In genomic region chr1:9317072-9317471, GRCh38 we compare ENCODE assay signal across 16 cellular contexts. TPM values are rescaled to one million over a fixed set of nuclear protein-coding genes. Genes with fewer than 3 reads are reported as not detected.
DNase-seq lines count a peak whose midpoint lies in the region; ATAC-seq, FAIRE-seq and TF ChIP-seq lines count a peak whose summit lies in the region.
"Had no signal": no experiment of that assay in that cellular context is flagged by ENCODE, and none has a peak within 500 bp of the region (broad histone marks: within the 10 kb centered on the region; RNA-seq: fewer than 3 reads in every experiment).

No MANE protein-coding gene starts in this region.

- H2AFZ ChIP-seq in OCI-LY7 (ENCODE audit: low read length) (no peak overlapping the region), endothelial cell of umbilical vein (ENCODE audit: low read depth, low read length) (no peak overlapping the region)

- no peaks in the 10 kb centered on the region for H3K79me2 ChIP-seq in OCI-LY7 (ENCODE audit: insufficient read depth, low read depth, low read length)
- H3K79me2 ChIP-seq in endothelial cell of umbilical vein (ENCODE audit: control insufficient read depth, insufficient read depth, low read length): peaks cover 94% of the 10 kb centered on the region

- H3K27ac Mint-ChIP-seq in T-helper 1 cell treated with Interleukin-12 subunit alpha and Interleukin-12 subunit beta and Interleukin-4 antibody, amounts not matched to agents 30 μg/mL and 1 μg/mL, for 36 hours: peak overlapping the region; percentile 86
- H3K27ac Mint-ChIP-seq in naive thymus-derived CD8-positive, alpha-beta T cell: peak overlapping the region in 4 of 10 donors; percentile 34 to 57 (median 48)
- H3K27ac Mint-ChIP-seq: activated naive CD4-positive, alpha-beta T cell treated with anti-CD3 and anti-CD28 coated beads, Interleukin-2, amount 50 U/mL, for 24 hours; CD14-positive monocyte had no signal

- H3K4me1 ChIP-seq in OCI-LY7 (ENCODE audit: insufficient read depth, low read length, poor library complexity, severe bottlenecking): peaks cover 50% of the 10 kb centered on the region
- H3K4me1 ChIP-seq in endothelial cell of umbilical vein (ENCODE audit: control insufficient read depth, extremely low read depth, insufficient read depth, low read length): peaks cover 18% of the 10 kb centered on the region
- peaks cover 13 to 19% of the 10 kb centered on the region in 2 donors for H3K4me1 ChIP-seq in small intestine (ENCODE audit: control insufficient read depth in 2 of 2, insufficient read depth in 1 of 2, low read depth in 1 of 2, low read length in 1 of 2)

- H3K4me3 ChIP-seq in OCI-LY7 (ENCODE audit: low read depth, low read length, poor library complexity, severe bottlenecking) (no peak overlapping the region), endothelial cell of umbilical vein (replicated peaks in 1 of 3; ENCODE audit: insufficient read depth in 1 of 3, low read depth in 1 of 3, low read length in 3 of 3) (no peak overlapping the region), small intestine (ENCODE audit: low read depth in 1 of 2, low read length in 2 of 2) (no peak overlapping the region)

- POLR2A ChIA-PET in OCI-LY7 (lab: Charles Lee) (interaction anchor here (0.7 kb wide), 1 partner anchor 224 kb away, joined by 3 read pairs; no protein-coding TSS in a partner anchor), endothelial cell of umbilical vein (lab: Charles Lee) (no interaction called here)
- POLR2A ChIA-PET in naive thymus-derived CD8-positive, alpha-beta T cell (lab: Charles Lee): no interaction called here

- TF ChIP-seq CTCF in OCI-LY7 (conservative IDR thresholded peaks at IDR 0.05; ENCODE audit: low read length) (no peak), endothelial cell of umbilical vein (IDR thresholded peaks at IDR 0.05; ENCODE audit: extremely low read depth in 1 of 2, insufficient read depth in 1 of 2, low read depth in 1 of 2, low read length in 2 of 2) (no peak)

- H4K20me1 ChIP-seq in OCI-LY7 (ENCODE audit: insufficient read depth, low read length) (no peaks in the 10 kb centered on the region), endothelial cell of umbilical vein (replicated peaks; ENCODE audit: control insufficient read depth, extremely low read depth, insufficient read depth, low read length) (peaks cover 4% of the 10 kb centered on the region)

- 85 to 89% (median 86%) methylated on average over 7 of the region's 7 CpGs for WGBS in small intestine, 3 donors

- intact Hi-C loops in OCI-LY7 (cut with micrococcal nuclease; ENCODE audit: unreplicated experiment) (no loop called here), endothelial cell of umbilical vein (cut with micrococcal nuclease) (loop anchor here (1.0 kb wide), 2 partner anchors 23 to 83 kb away; no protein-coding TSS in a partner anchor)

- H3K4me3 Mint-ChIP-seq in T-helper 1 cell treated with Interleukin-12 subunit alpha and Interleukin-12 subunit beta and Interleukin-4 antibody, amounts not matched to agents 30 μg/mL and 1 μg/mL, for 36 hours: peak overlapping the region; percentile 35
- peak overlapping the region in 4 of 10 donors; percentile 68 to 79 (median 70) for H3K4me3 Mint-ChIP-seq in naive thymus-derived CD8-positive, alpha-beta T cell
- H3K4me3 Mint-ChIP-seq: activated naive CD4-positive, alpha-beta T cell treated with anti-CD3 and anti-CD28 coated beads, Interleukin-2, amount 50 U/mL, for 24 hours; stimulated activated memory B cell treated with anti-CD40 and anti-IgM and Interleukin-4, amounts not matched to agents 10 μg/mL and 1 μg/mL and 100 μg/mL, for 72 hours had no signal

- no peaks in the 10 kb centered on the region for H3K9me3 Mint-ChIP-seq in T-helper 1 cell treated with Interleukin-12 subunit alpha and Interleukin-12 subunit beta and Interleukin-4 antibody, amounts not matched to agents 30 μg/mL and 1 μg/mL, for 36 hours
- no peaks in the 10 kb centered on the region for H3K9me3 Mint-ChIP-seq in naive thymus-derived CD8-positive, alpha-beta T cell
- H3K9me3 Mint-ChIP-seq: activated naive CD4-positive, alpha-beta T cell treated with anti-CD3 and anti-CD28 coated beads, Interleukin-2, amount 50 U/mL, for 24 hours; CD14-positive monocyte; stimulated activated memory B cell treated with anti-CD40 and anti-IgM and Interleukin-4, amounts not matched to agents 10 μg/mL and 1 μg/mL and 100 μg/mL, for 72 hours had no signal

- no peaks in the 10 kb centered on the region for H3K27me3 Mint-ChIP-seq in T-helper 1 cell treated with Interleukin-12 subunit alpha and Interleukin-12 subunit beta and Interleukin-4 antibody, amounts not matched to agents 30 μg/mL and 1 μg/mL, for 36 hours (ENCODE audit: low read depth)
- H3K27me3 Mint-ChIP-seq in naive thymus-derived CD8-positive, alpha-beta T cell: no peaks in the 10 kb centered on the region
- H3K27me3 Mint-ChIP-seq: activated naive CD4-positive, alpha-beta T cell treated with anti-CD3 and anti-CD28 coated beads, Interleukin-2, amount 50 U/mL, for 24 hours; stimulated activated memory B cell treated with anti-CD40 and anti-IgM and Interleukin-4, amounts not matched to agents 10 μg/mL and 1 μg/mL and 100 μg/mL, for 72 hours had no signal

- H3K9ac ChIP-seq in endothelial cell of umbilical vein (replicated peaks; ENCODE audit: extremely low read depth, insufficient read depth, low read length): peak overlapping the region; percentile 4

- no peak for DNase-seq in T-helper 1 cell
- no peak for DNase-seq in OCI-LY7 (ENCODE audit: low spot score)
- DNase-seq in endothelial cell of umbilical vein (ENCODE audit: low read depth, low spot score): no peak
- DNase-seq in small intestine: no peak
- DNase-seq in iPS-NIHi11 (ENCODE audit: low spot score): no peak
- no peak for DNase-seq in naive thymus-derived CD8-positive, alpha-beta T cell
- DNase-seq: central memory CD4-positive, alpha-beta T cell had no signal

- H3K27me3 ChIP-seq in endothelial cell of umbilical vein (ENCODE audit: control insufficient read depth in 2 of 2, insufficient read depth in 2 of 2, low read length in 2 of 2) (no peaks in the 10 kb centered on the region), small intestine (ENCODE audit: control insufficient read depth in 2 of 2, insufficient read depth in 2 of 2, low read length in 2 of 2) (no peaks in the 10 kb centered on the region)

- no peak for ATAC-seq in HG03460 (IDR thresholded peaks at IDR 0.05; ENCODE audit: unreplicated experiment)
- no peak for ATAC-seq in naive thymus-derived CD8-positive, alpha-beta T cell
- ATAC-seq: stimulated activated memory B cell treated with anti-CD40 and anti-IgM and Interleukin-4, amounts not matched to agents 10 μg/mL and 1 μg/mL and 100 μg/mL, for 72 hours had no signal

- BruUV-seq in OCI-LY7 (replicated peaks; lab: Mats Ljungman, UMichigan) (no TSS peak), endothelial cell of umbilical vein (replicated peaks; lab: Mats Ljungman, UMichigan) (no TSS peak)

- dilution Hi-C loops in endothelial cell of umbilical vein (cut with MboI; ENCODE audit: extremely low pct_ligation_motif_present, low sequenced_read_pairs): no loop called here

- no peak overlapping the region for H3K27ac ChIP-seq in OCI-LY7 (ENCODE audit: low read depth, low read length, poor library complexity, severe bottlenecking)
- peak overlapping the region; percentile 79 for H3K27ac ChIP-seq in endothelial cell of umbilical vein (ENCODE audit: insufficient read depth, low read depth, low read length)
- peak overlapping the region; percentile 13 to 46 for H3K27ac ChIP-seq in small intestine (ENCODE audit: low read depth in 1 of 2, low read length in 1 of 2)
- H3K27ac ChIP-seq: 22Rv1, SJCRH30 had no signal

- TF ChIP-seq POLR2A in endothelial cell of umbilical vein (IDR thresholded peaks at IDR 0.05; ENCODE audit: low read depth, low read length): no peak

- H3K9me2 ChIP-seq in OCI-LY7 (ENCODE audit: insufficient read depth, low read length): no peaks in the 10 kb centered on the region

- H3K36me3 Mint-ChIP-seq in T-helper 1 cell treated with Interleukin-12 subunit alpha and Interleukin-12 subunit beta and Interleukin-4 antibody, amounts not matched to agents 30 μg/mL and 1 μg/mL, for 36 hours (ENCODE audit: low read depth): peaks cover 5% of the 10 kb centered on the region
- no peaks in the 10 kb centered on the region for H3K36me3 Mint-ChIP-seq in naive thymus-derived CD8-positive, alpha-beta T cell
- H3K36me3 Mint-ChIP-seq: activated naive CD4-positive, alpha-beta T cell treated with anti-CD3 and anti-CD28 coated beads, Interleukin-2, amount 50 U/mL, for 24 hours; CD14-positive monocyte; stimulated activated memory B cell treated with anti-CD40 and anti-IgM and Interleukin-4, amounts not matched to agents 10 μg/mL and 1 μg/mL and 100 μg/mL, for 72 hours had no signal

- H3K9me3 ChIP-seq in OCI-LY7 (ENCODE audit: low read length) (no peaks in the 10 kb centered on the region), endothelial cell of umbilical vein (replicated peaks; ENCODE audit: control insufficient read depth, insufficient read depth, low read length) (no peaks in the 10 kb centered on the region), small intestine (ENCODE audit: control insufficient read depth, low read depth) (no peaks in the 10 kb centered on the region)
- H3K9me3 ChIP-seq: SJCRH30 had no signal

- no peaks in the 10 kb centered on the region for H3K9me1 ChIP-seq in endothelial cell of umbilical vein (replicated peaks; ENCODE audit: control insufficient read depth, extremely low read depth, insufficient read depth, low read length)

- H3K36me3 ChIP-seq in OCI-LY7 (ENCODE audit: insufficient read depth, low read length) (no peaks in the 10 kb centered on the region), endothelial cell of umbilical vein (ENCODE audit: control insufficient read depth in 2 of 2, extremely low read depth in 1 of 2, insufficient read depth in 2 of 2, low read length in 2 of 2) (peaks cover 2 to 10% of the 10 kb centered on the region in 2 experiments), small intestine (ENCODE audit: control insufficient read depth in 2 of 2, insufficient read depth in 2 of 2, low read length in 2 of 2) (no peaks in the 10 kb centered on the region)
- H3K36me3 ChIP-seq: SJCRH30 had no signal

- CTCF ChIA-PET in OCI-LY7 (lab: Charles Lee; ENCODE audit: unreplicated experiment) (interaction anchor here (0.5 kb wide), 1 partner anchor 143 kb away, joined by 3 read pairs; no protein-coding TSS in a partner anchor), endothelial cell of umbilical vein (lab: Charles Lee) (interaction anchor here (1.1 to 1.9 kb wide), 6 partner anchors 9 to 174 kb away, joined by 4 to 10 read pairs (median 6); no protein-coding TSS in a partner anchor)

- peaks cover 48% of the 10 kb centered on the region for H3K4me1 Mint-ChIP-seq in T-helper 1 cell treated with Interleukin-12 subunit alpha and Interleukin-12 subunit beta and Interleukin-4 antibody, amounts not matched to agents 30 μg/mL and 1 μg/mL, for 36 hours (ENCODE audit: low read depth)
- H3K4me1 Mint-ChIP-seq in naive thymus-derived CD8-positive, alpha-beta T cell: peaks cover 4 to 33% (median 26%) of the 10 kb centered on the region in 4 donors
- H3K4me1 Mint-ChIP-seq: CD14-positive monocyte had no signal

- FAIRE-seq in endothelial cell of umbilical vein (lab: Jason Lieb, UNC) (no peak), small intestine (lab: Jason Lieb, UNC) (no peak)
- FAIRE-seq: endometrium, H54 had no signal

- peak overlapping the region; percentile 44; the same call in 1 of the 2 replicates for H3K4me2 ChIP-seq in OCI-LY7 (ENCODE audit: low read length)
- no peak overlapping the region for H3K4me2 ChIP-seq in endothelial cell of umbilical vein (ENCODE audit: insufficient read depth, low read length)

RNA-seq across cellular contexts. Expression of gene SPSB1, which starts 24.4 kb away (rescaled TPM):
- 14.0 and 17.9 TPM in 2 replicates for total RNA-seq in OCI-LY7 (2014; rRNA removed; shearing (Covaris generic))
- total RNA-seq in OCI-LY7 (2022) (1.1 and 1.2 TPM in 2 replicates), endothelial cell of umbilical vein (41.9 and 50.9 TPM in 2 replicates)
- polyA plus RNA-seq in endothelial cell of umbilical vein (61.2 and 66.7 TPM in 2 replicates), small intestine (10 to 100 TPM; 30.0 to 69.1 (median 35.3) TPM)
- 39.4 and 39.6 TPM in 2 replicates for polyA plus RNA-seq in endothelial cell of umbilical vein (2011; cell fraction: cytosol; rRNA removed)
- polyA plus RNA-seq in endothelial cell of umbilical vein (2011; cell fraction: nucleus; rRNA removed): 30.4 and 32.4 TPM in 2 replicates
- polyA plus RNA-seq in endothelial cell of umbilical vein (2012): 25.2 and 26.0 TPM in 2 replicates
- polyA minus RNA-seq in endothelial cell of umbilical vein: 68.1 and 84.0 TPM in 2 replicates
- polyA minus RNA-seq in endothelial cell of umbilical vein (2011; cell fraction: cytosol; rRNA and poly(A)+ RNA removed): 6.3 TPM
- polyA minus RNA-seq in endothelial cell of umbilical vein (2011; cell fraction: nucleus; rRNA and poly(A)+ RNA removed): 27.8 and 30.8 TPM in 2 replicates
- total RNA-seq in naive thymus-derived CD8-positive, alpha-beta T cell: 1 to 10 TPM; 1.5 TPM
- polyA plus RNA-seq in naive thymus-derived CD8-positive, alpha-beta T cell: 1 to 10 TPM in 2 of 3 donors, under 1 TPM in 1; 0.44 to 1.7 (median 1.2) TPM
